25 cellular contexts compared by ENCODE assay signal in the genomic region with DNA sequence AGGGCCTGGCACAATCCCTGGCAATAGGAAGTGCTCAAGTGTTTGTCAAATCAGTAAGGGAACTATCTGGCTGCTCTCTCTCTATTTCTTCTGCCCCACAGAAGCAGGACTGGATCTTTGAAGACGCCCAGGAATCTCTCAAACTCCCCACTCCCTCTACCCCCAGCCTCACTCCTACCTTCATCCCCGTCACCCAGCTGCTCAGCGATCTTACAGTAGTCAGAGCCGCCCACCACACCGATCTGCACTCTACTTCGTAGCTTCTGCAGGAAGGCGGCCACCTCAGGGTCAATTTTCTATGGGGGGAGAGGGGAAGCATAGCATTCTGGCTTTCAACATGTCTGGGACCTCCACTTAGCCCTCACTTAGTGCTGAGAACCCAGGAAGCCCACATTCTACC. TPM values are rescaled to one million over a fixed set of nuclear protein-coding genes. Genes with fewer than 3 reads are reported as not detected.
DNase-seq lines count a peak whose midpoint lies in the region; ATAC-seq and TF ChIP-seq lines count a peak whose summit lies in the region.
"Had no signal": no experiment of that assay in that cellular context is flagged by ENCODE, and none has a peak within 500 bp of the region (broad histone marks: within the 10 kb centered on the region; RNA-seq: fewer than 3 reads in every experiment).

No MANE protein-coding gene starts in this region.

- no peaks in the 10 kb centered on the region for H3K79me2 ChIP-seq in neural progenitor cell (ENCODE audit: low read depth)

- no peaks in the 10 kb centered on the region for H3K9me3 Mint-ChIP-seq in activated naive CD8-positive, alpha-beta T cell treated with anti-CD3 and anti-CD28 coated beads for 36 hours
- no peaks in the 10 kb centered on the region for H3K9me3 Mint-ChIP-seq in activated naive CD8-positive, alpha-beta T cell treated with anti-CD3 and anti-CD28 coated beads, Interleukin-2, amount 50 U/mL, for 24 hours
- no peaks in the 10 kb centered on the region for H3K9me3 Mint-ChIP-seq in HFFc6
- no peaks in the 10 kb centered on the region for H3K9me3 Mint-ChIP-seq in neural progenitor cell
- H3K9me3 Mint-ChIP-seq: CD4-positive, alpha-beta memory T cell had no signal

- H3K27me3 ChIP-seq in neural progenitor cell (no peaks in the 10 kb centered on the region), brain microvascular endothelial cell (replicated peaks) (no peaks in the 10 kb centered on the region)
- H3K27me3 ChIP-seq: BLaER1 had no signal

- peaks cover 6% of the 10 kb centered on the region for H3K36me3 Mint-ChIP-seq in activated naive CD8-positive, alpha-beta T cell treated with anti-CD3 and anti-CD28 coated beads for 36 hours
- H3K36me3 Mint-ChIP-seq in activated naive CD8-positive, alpha-beta T cell treated with anti-CD3 and anti-CD28 coated beads, Interleukin-2, amount 50 U/mL, for 24 hours (ENCODE audit: low read depth): peaks cover 3% of the 10 kb centered on the region
- H3K36me3 Mint-ChIP-seq in HFFc6 (ENCODE audit: low read depth) (peaks cover 25% of the 10 kb centered on the region), neural progenitor cell (no peaks in the 10 kb centered on the region)

- H4K20me1 ChIP-seq in neural progenitor cell (ENCODE audit: low read depth): no peaks in the 10 kb centered on the region
- H4K20me1 ChIP-seq: BLaER1 had no signal

- H3K27ac ChIP-seq in cingulate gyrus (ENCODE audit: low read depth, low read length): peak overlapping the region; percentile 19
- H3K27ac ChIP-seq in neural progenitor cell: no peak overlapping the region
- no peak overlapping the region for H3K27ac ChIP-seq in brain microvascular endothelial cell
- H3K27ac ChIP-seq: BLaER1, GM23248, SK-N-MC had no signal

- no peak overlapping the region for H3K4me2 ChIP-seq in neural progenitor cell
- H3K4me2 ChIP-seq: BLaER1 had no signal

- H3K4me3 ChIP-seq in neural progenitor cell (no peak overlapping the region), brain microvascular endothelial cell (ENCODE audit: low read depth, low read length) (no peak overlapping the region)
- H3K4me3 ChIP-seq: BLaER1, GM12878, GM23248, SK-N-MC had no signal

- no peak overlapping the region for H2AFZ ChIP-seq in neural progenitor cell (replicated peaks)
- H2AFZ ChIP-seq: GM23248 had no signal

- H3K9ac ChIP-seq in neural progenitor cell: no peak overlapping the region
- H3K9ac ChIP-seq: BLaER1, GM23248 had no signal

- no peaks in the 10 kb centered on the region for H3K36me3 ChIP-seq in neural progenitor cell
- H3K36me3 ChIP-seq in brain microvascular endothelial cell (replicated peaks): peaks cover 21% of the 10 kb centered on the region

- H3K27ac Mint-ChIP-seq in activated naive CD8-positive, alpha-beta T cell treated with anti-CD3 and anti-CD28 coated beads for 36 hours: peak overlapping the region; percentile 3
- H3K27ac Mint-ChIP-seq in activated naive CD8-positive, alpha-beta T cell treated with anti-CD3 and anti-CD28 coated beads, Interleukin-2, amount 50 U/mL, for 24 hours: no peak overlapping the region
- H3K27ac Mint-ChIP-seq in HFFc6: peak overlapping the region; percentile 17; the same call in 1 of the 2 replicates
- peak overlapping the region; percentile 79 for H3K27ac Mint-ChIP-seq in neural progenitor cell

- in situ Hi-C loops in brain microvascular endothelial cell (cut with HindIII; ENCODE audit: low pct_ligation_motif_present, low sequenced_read_pairs): no loop called here

- peaks cover 2% of the 10 kb centered on the region for H3F3A ChIP-seq in neural progenitor cell (ENCODE audit: low read depth)

- H3K4me1 ChIP-seq in neural progenitor cell: peaks cover 9% of the 10 kb centered on the region

- no peak for TF ChIP-seq CTCF in HFFc6 (IDR thresholded peaks at IDR 0.05)
- TF ChIP-seq CTCF in neural progenitor cell (IDR thresholded peaks at IDR 0.05): no peak
- TF ChIP-seq CTCF in brain microvascular endothelial cell (IDR thresholded peaks at IDR 0.05; ENCODE audit: low read depth, low read length, missing control alignments): no peak

- no peak for ATAC-seq in activated naive CD8-positive, alpha-beta T cell treated with anti-CD3 and anti-CD28 coated beads, Interleukin-2, amount 50 U/mL, for 24 hours
- ATAC-seq: GM12878, Panc1 had no signal

- H3K4me1 Mint-ChIP-seq in activated naive CD8-positive, alpha-beta T cell treated with anti-CD3 and anti-CD28 coated beads for 36 hours: peaks cover 9% of the 10 kb centered on the region
- peaks cover 9% of the 10 kb centered on the region for H3K4me1 Mint-ChIP-seq in activated naive CD8-positive, alpha-beta T cell treated with anti-CD3 and anti-CD28 coated beads, Interleukin-2, amount 50 U/mL, for 24 hours
- H3K4me1 Mint-ChIP-seq in HFFc6 (ENCODE audit: low read depth) (peaks cover 16% of the 10 kb centered on the region), neural progenitor cell (peaks cover 21% of the 10 kb centered on the region)

- DNase-seq in activated naive CD8-positive, alpha-beta T cell treated with anti-CD3 and anti-CD28 coated beads for 36 hours: no peak
- DNase-seq in activated naive CD8-positive, alpha-beta T cell treated with anti-CD3 and anti-CD28 coated beads, Interleukin-2, amount 50 U/mL, for 24 hours: no peak
- DNase-seq in HFFc6 (no peak), neural progenitor cell (ENCODE audit: low spot score) (no peak), brain microvascular endothelial cell (no peak), SKM-1 (lab: John Stamatoyannopoulos, UW; ENCODE audit: unreplicated experiment) (no peak), GDM1 (lab: John Stamatoyannopoulos, UW) (no peak)
- DNase-seq: CD4-positive, alpha-beta memory T cell; COR-L47; GM23248; H7; NCI-H1048; NCI-H1417 treated with DMSO at 0.1 percent for 48 hours; NCI-H1694 treated with DMSO at 0.1 percent for 48 hours; NCI-H2081 treated with DMSO at 0.1 percent for 48 hours; NCI-H2171; NCI-H226; NCI-H510A; NCI-H69; SIG-M5 had no signal

- H3K27me3 Mint-ChIP-seq in activated naive CD8-positive, alpha-beta T cell treated with anti-CD3 and anti-CD28 coated beads for 36 hours: no peaks in the 10 kb centered on the region
- H3K27me3 Mint-ChIP-seq in activated naive CD8-positive, alpha-beta T cell treated with anti-CD3 and anti-CD28 coated beads, Interleukin-2, amount 50 U/mL, for 24 hours: no peaks in the 10 kb centered on the region
- peaks cover 3% of the 10 kb centered on the region; the same call in 1 of the 2 replicates for H3K27me3 Mint-ChIP-seq in HFFc6 (ENCODE audit: insufficient read depth)
- peaks cover 2% of the 10 kb centered on the region for H3K27me3 Mint-ChIP-seq in neural progenitor cell (ENCODE audit: insufficient read depth, low read depth)
- H3K27me3 Mint-ChIP-seq: CD4-positive, alpha-beta memory T cell had no signal

- H3K4me3 Mint-ChIP-seq in activated naive CD8-positive, alpha-beta T cell treated with anti-CD3 and anti-CD28 coated beads for 36 hours: no peak overlapping the region
- H3K4me3 Mint-ChIP-seq in activated naive CD8-positive, alpha-beta T cell treated with anti-CD3 and anti-CD28 coated beads, Interleukin-2, amount 50 U/mL, for 24 hours: no peak overlapping the region
- H3K4me3 Mint-ChIP-seq in HFFc6 (no peak overlapping the region), neural progenitor cell (no peak overlapping the region)
- H3K4me3 Mint-ChIP-seq: CD4-positive, alpha-beta memory T cell had no signal

- H3K9me3 ChIP-seq in neural progenitor cell (ENCODE audit: low read depth): no peaks in the 10 kb centered on the region
- H3K9me3 ChIP-seq: BLaER1 had no signal

RNA-seq across cellular contexts. Expression of a gene that starts 3.7 kb away (rescaled TPM):
- total RNA-seq in activated naive CD8-positive, alpha-beta T cell treated with anti-CD3 and anti-CD28 coated beads for 36 hours: 10 to 100 TPM; 24.3 to 26.9 TPM
- 10 to 100 TPM; 60.1 to 69.2 (median 64.8) TPM for total RNA-seq in HFFc6 (2021; fragmentation: NEBNext Ultra II Directional; extraction: Animal tissue kit (Norgen Biotek cat#: 25700))
- 9.3 and 13.5 TPM in 2 replicates for total RNA-seq in neural progenitor cell (ENCODE audit: low replicate concordance)

RNA-seq across cellular contexts. Expression of a gene that starts 25.1 kb away (rescaled TPM):
- total RNA-seq in activated naive CD8-positive, alpha-beta T cell treated with anti-CD3 and anti-CD28 coated beads for 36 hours: not detected
- 1 to 10 TPM; 3.4 to 7.9 (median 4.2) TPM for total RNA-seq in HFFc6 (2021; fragmentation: NEBNext Ultra II Directional; extraction: Animal tissue kit (Norgen Biotek cat#: 25700))
- total RNA-seq in neural progenitor cell (ENCODE audit: low replicate concordance): 1.3 TPM in 1 of 2 replicates, not detected in the other
- total RNA-seq: CD4-positive, alpha-beta memory T cell; GM23248 had no signal

RNA-seq across cellular contexts. Expression of a gene that starts 34.9 kb away (rescaled TPM):
- total RNA-seq in activated naive CD8-positive, alpha-beta T cell treated with anti-CD3 and anti-CD28 coated beads for 36 hours: 10 to 100 TPM; 67.0 to 78.8 TPM
- 10 to 100 TPM; 41.4 to 53.3 (median 46.1) TPM for total RNA-seq in HFFc6 (2021; fragmentation: NEBNext Ultra II Directional; extraction: Animal tissue kit (Norgen Biotek cat#: 25700))
- 22.7 and 25.0 TPM in 2 replicates for total RNA-seq in neural progenitor cell (ENCODE audit: low replicate concordance)

RNA-seq across cellular contexts. Expression of a gene that starts 35.2 kb away (rescaled TPM):
- total RNA-seq in activated naive CD8-positive, alpha-beta T cell treated with anti-CD3 and anti-CD28 coated beads for 36 hours: 100 to 1,000 TPM; 498 to 502 TPM
- total RNA-seq in HFFc6 (2021; fragmentation: NEBNext Ultra II Directional; extraction: Animal tissue kit (Norgen Biotek cat#: 25700)): 100 to 1,000 TPM; 324 to 395 (median 373) TPM
- 526 and 546 TPM in 2 replicates for total RNA-seq in neural progenitor cell (ENCODE audit: low replicate concordance)

RNA-seq across cellular contexts. Expression of a gene that starts 41.6 kb away (rescaled TPM):
- total RNA-seq in activated naive CD8-positive, alpha-beta T cell treated with anti-CD3 and anti-CD28 coated beads for 36 hours: 10 to 100 TPM; 69.2 to 70.1 TPM
- total RNA-seq in HFFc6 (2021; fragmentation: NEBNext Ultra II Directional; extraction: Animal tissue kit (Norgen Biotek cat#: 25700)): 10 to 100 TPM; 50.9 to 72.1 (median 56.0) TPM
- total RNA-seq in neural progenitor cell (ENCODE audit: low replicate concordance): 15.2 and 18.7 TPM in 2 replicates
